21 cellular contexts compared by ENCODE assay signal in the genomic region with DNA sequence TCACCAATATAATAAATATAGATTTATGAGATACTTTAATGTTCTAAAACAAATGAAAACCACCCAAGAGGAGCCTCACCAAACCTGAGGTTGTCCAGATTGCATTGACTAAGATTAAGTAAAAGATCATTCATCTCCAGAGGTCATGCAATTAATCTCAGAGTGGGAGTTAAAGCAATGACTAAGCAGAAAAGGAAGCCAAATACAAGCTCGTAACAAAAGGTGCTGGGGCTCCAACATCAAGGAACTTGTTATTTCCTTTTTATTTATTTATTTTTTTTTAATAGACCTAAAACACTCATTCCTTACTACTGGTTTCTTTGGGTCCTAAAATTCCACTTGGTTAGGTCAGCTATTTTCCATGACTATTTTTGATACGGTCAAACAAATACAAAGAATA. TPM values are rescaled to one million over a fixed set of nuclear protein-coding genes. Genes with fewer than 3 reads are reported as not detected.
DNase-seq lines count a peak whose midpoint lies in the region; ATAC-seq, FAIRE-seq and TF ChIP-seq lines count a peak whose summit lies in the region.
"Had no signal": no experiment of that assay in that cellular context is flagged by ENCODE, and none has a peak within 500 bp of the region (broad histone marks: within the 10 kb centered on the region; RNA-seq: fewer than 3 reads in every experiment).

No MANE protein-coding gene starts in this region.

- intact Hi-C loops in endothelial cell of umbilical vein (cut with micrococcal nuclease) = loop anchor here (1.0 to 2.0 kb wide), 3 partner anchors 15 to 43 kb away; no protein-coding TSS in a partner anchor

- H3K9ac ChIP-seq in endothelial cell of umbilical vein (replicated peaks; ENCODE audit: extremely low read depth, insufficient read depth, low read length) = no peak overlapping the region
- H3K9ac ChIP-seq: BLaER1 treated with 17β-estradiol and CSF1 and Interleukin-3, amounts not matched to agents 10 nM and 100 nM had no signal

- H3K9me1 ChIP-seq in endothelial cell of umbilical vein (replicated peaks; ENCODE audit: control insufficient read depth, extremely low read depth, insufficient read depth, low read length) = no peaks in the 10 kb centered on the region

- H3K9me3 ChIP-seq in endothelial cell of umbilical vein (replicated peaks; ENCODE audit: control insufficient read depth, insufficient read depth, low read length) = no peaks in the 10 kb centered on the region
- H3K9me3 ChIP-seq: adrenal gland; BLaER1 treated with 17β-estradiol and CSF1 and Interleukin-3, amounts not matched to agents 10 nM and 100 nM; ovary; SJSA1; spleen had no signal

- H2AFZ ChIP-seq in endothelial cell of umbilical vein (ENCODE audit: low read depth, low read length) = no peak overlapping the region

- no peak for ATAC-seq in stimulated activated naive CD8-positive, alpha-beta T cell treated with anti-CD3 and anti-CD28 coated beads, Interleukin-15, Interleukin-2, amounts not matched to agents 100 U/mL and 50 U/mL, for 24 hours
- ATAC-seq: activated CD8-positive, alpha-beta memory T cell treated with anti-CD3 and anti-CD28 coated beads, Interleukin-2, amount 10 ng/mL, durations not matched to agents 7 days and 5 days; left lobe of liver; PC-3 had no signal

- H3K27me3 ChIP-seq in endothelial cell of umbilical vein (ENCODE audit: control insufficient read depth in 2 of 2, insufficient read depth in 2 of 2, low read length in 2 of 2) = no peaks in the 10 kb centered on the region
- H3K27me3 ChIP-seq: adrenal gland; BLaER1 treated with 17β-estradiol and CSF1 and Interleukin-3, amounts not matched to agents 10 nM and 100 nM; ovary; SJSA1 had no signal

- H3K4me3 ChIP-seq in endothelial cell of umbilical vein (replicated peaks in 1 of 3; ENCODE audit: insufficient read depth in 1 of 3, low read depth in 1 of 3, low read length in 3 of 3) = no peak overlapping the region
- H3K4me3 ChIP-seq: adrenal gland; BLaER1 treated with 17β-estradiol and CSF1 and Interleukin-3, amounts not matched to agents 10 nM and 100 nM; ovary; SJSA1; spleen had no signal

- peak overlapping the region; percentile 56 for H3K27ac ChIP-seq in endothelial cell of umbilical vein (ENCODE audit: insufficient read depth, low read depth, low read length)
- H3K27ac ChIP-seq: adrenal gland; BLaER1 treated with 17β-estradiol and CSF1 and Interleukin-3, amounts not matched to agents 10 nM and 100 nM; ovary; SJSA1; spleen had no signal

- peak overlapping the region; percentile 34 for H3K4me2 ChIP-seq in endothelial cell of umbilical vein (ENCODE audit: insufficient read depth, low read length)
- H3K4me2 ChIP-seq: BLaER1 treated with 17β-estradiol and CSF1 and Interleukin-3, amounts not matched to agents 10 nM and 100 nM had no signal

- H3K4me1 ChIP-seq in endothelial cell of umbilical vein (ENCODE audit: control insufficient read depth, extremely low read depth, insufficient read depth, low read length) = peaks cover 17% of the 10 kb centered on the region
- H3K4me1 ChIP-seq: adrenal gland, spleen had no signal

- TF ChIP-seq POLR2A in endothelial cell of umbilical vein (IDR thresholded peaks at IDR 0.05; ENCODE audit: low read depth, low read length) = no peak

- DNase-seq in Caki2 (ENCODE audit: low read depth) (peak; percentile 16), M059J (ENCODE audit: low read depth) (peak; percentile 72), endothelial cell of umbilical vein (ENCODE audit: low read depth, low spot score) (peak; percentile 83), pulmonary artery endothelial cell (ENCODE audit: low read depth, low spot score) (peak; percentile 35), retina (no peak), HEK293T (ENCODE audit: extremely low spot score) (no peak)
- no peak for DNase-seq in stimulated activated naive CD8-positive, alpha-beta T cell treated with anti-CD3 and anti-CD28 coated beads, Interleukin-15, Interleukin-2, amounts not matched to agents 100 U/mL and 50 U/mL, for 24 hours
- DNase-seq: activated CD8-positive, alpha-beta memory T cell treated with anti-CD3 and anti-CD28 coated beads, Interleukin-2, amount 10 ng/mL, durations not matched to agents 7 days and 5 days; adrenal gland; DMS153; effector memory CD4-positive, alpha-beta T cell; NCI-H187; NCI-H446 treated with DMSO at 0.1 percent for 48 hours; ovary; PC-3; spleen; T-helper 9 cell had no signal

- CTCF ChIA-PET in endothelial cell of umbilical vein (lab: Charles Lee) (interaction anchor here (0.9 to 4.6 kb wide), 9 partner anchors 9 to 341 kb away, joined by 3 to 24 read pairs (median 6); a partner anchor contains a TSS), HEK293T (lab: Yijun Ruan, JAX) (interaction anchor here (1.3 kb wide), 1 partner anchor 11 kb away, joined by 10 read pairs; no protein-coding TSS in a partner anchor)

- no TSS peak for BruUV-seq in endothelial cell of umbilical vein (replicated peaks; lab: Mats Ljungman, UMichigan)

- POLR2A ChIA-PET in endothelial cell of umbilical vein (lab: Charles Lee) (no interaction called here), HEK293T (lab: Yijun Ruan, JAX) (no interaction called here)

- H4K20me1 ChIP-seq in endothelial cell of umbilical vein (replicated peaks; ENCODE audit: control insufficient read depth, extremely low read depth, insufficient read depth, low read length) = no peaks in the 10 kb centered on the region
- H4K20me1 ChIP-seq: BLaER1 treated with 17β-estradiol and CSF1 and Interleukin-3, amounts not matched to agents 10 nM and 100 nM had no signal

- H3K36me3 ChIP-seq in endothelial cell of umbilical vein (ENCODE audit: control insufficient read depth in 2 of 2, extremely low read depth in 1 of 2, insufficient read depth in 2 of 2, low read length in 2 of 2) = no peaks in the 10 kb centered on the region
- H3K36me3 ChIP-seq: adrenal gland; BLaER1 treated with 17β-estradiol and CSF1 and Interleukin-3, amounts not matched to agents 10 nM and 100 nM; ovary; SJSA1; spleen had no signal

- FAIRE-seq in endothelial cell of umbilical vein (lab: Jason Lieb, UNC) = peak; percentile 86

- no peaks in the 10 kb centered on the region for H3K79me2 ChIP-seq in endothelial cell of umbilical vein (ENCODE audit: control insufficient read depth, insufficient read depth, low read length)

- dilution Hi-C loops in endothelial cell of umbilical vein (cut with MboI; ENCODE audit: extremely low pct_ligation_motif_present, low sequenced_read_pairs) = no loop called here

- in situ Hi-C loops in Caki2 (cut with HindIII; ENCODE audit: low pct_unique_long_range_greater_than_20kb, low sequenced_read_pairs) = no loop called here

- no peak for TF ChIP-seq CTCF in endothelial cell of umbilical vein (IDR thresholded peaks at IDR 0.05; ENCODE audit: extremely low read depth in 1 of 2, insufficient read depth in 1 of 2, low read depth in 1 of 2, low read length in 2 of 2)

TF ChIP-seq in endothelial cell of umbilical vein, 7 proteins besides CTCF, POLR2A, EP300 and RAD21:
- TF ChIP-seq, protein P1, sequence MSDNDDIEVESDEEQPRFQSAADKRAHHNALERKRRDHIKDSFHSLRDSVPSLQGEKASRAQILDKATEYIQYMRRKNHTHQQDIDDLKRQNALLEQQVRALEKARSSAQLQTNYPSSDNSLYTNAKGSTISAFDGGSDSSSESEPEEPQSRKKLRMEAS (IDR thresholded peaks at IDR 0.05; ENCODE audit: insufficient read depth, insufficient read length) = no peak
- TF ChIP-seq FOS (IDR thresholded peaks at IDR 0.05; ENCODE audit: borderline replicate concordance, insufficient read depth, low read length) = peak; percentile 33
- no peak for TF ChIP-seq EZH2 (IDR thresholded peaks at IDR 0.05; ENCODE audit: borderline replicate concordance, low read depth, low read length, severe bottlenecking)
- TF ChIP-seq JUN (IDR thresholded peaks at IDR 0.05; ENCODE audit: borderline replicate concordance, insufficient read depth, insufficient read length, low read depth) = no peak
- no peak for TF ChIP-seq MYC (IDR thresholded peaks at IDR 0.05; ENCODE audit: low read depth, low read length)
- TF ChIP-seq POLR2AphosphoS5 (IDR thresholded peaks at IDR 0.05; ENCODE audit: insufficient read depth, low read depth, low read length) = peak; percentile 42
- no peak for TF ChIP-seq GATA2 (IDR thresholded peaks at IDR 0.05; ENCODE audit: insufficient read depth, insufficient read length, low read depth, low read length)

TF ChIP-seq in HEK293T, 16 proteins besides CTCF, POLR2A, EP300 and RAD21:
- TF ChIP-seq ZNF384 (IDR thresholded peaks at IDR 0.05) (no peak), HDGF (IDR thresholded peaks at IDR 0.05; ENCODE audit: borderline replicate concordance) (no peak), BHLHE40 (IDR thresholded peaks at IDR 0.05; ENCODE audit: borderline replicate concordance) (no peak), ARNT (IDR thresholded peaks at IDR 0.05) (no peak), FOXM1 (IDR thresholded peaks at IDR 0.05; ENCODE audit: borderline replicate concordance) (no peak), TARDBP (IDR thresholded peaks at IDR 0.05) (no peak), NFRKB (IDR thresholded peaks at IDR 0.05) (no peak), CTBP1 (IDR thresholded peaks at IDR 0.05; ENCODE audit: borderline replicate concordance) (no peak), SP1 (IDR thresholded peaks at IDR 0.05) (no peak)

RNA-seq across cellular contexts. Expression of a gene that starts 57.7 kb away (rescaled TPM):
- 2.4 and 7.7 TPM in 2 replicates for total RNA-seq in Caki2 (2014; rRNA removed; shearing (Covaris generic); ENCODE audit: low replicate concordance)
- total RNA-seq in M059J (2014; rRNA removed; shearing (Covaris generic)) = 0.42 TPM in 1 of 2 replicates, not detected in the other
- total RNA-seq in endothelial cell of umbilical vein (8.6 and 11.1 TPM in 2 replicates), pulmonary artery endothelial cell (0.67 and 2.8 TPM in 2 replicates)
- 1.1 and 1.8 TPM in 2 replicates for polyA plus RNA-seq in endothelial cell of umbilical vein
- 2.4 TPM in 2 replicates for polyA plus RNA-seq in endothelial cell of umbilical vein (2011; cell fraction: cytosol; rRNA removed)
- polyA plus RNA-seq in endothelial cell of umbilical vein (2011; cell fraction: nucleus; rRNA removed) = 1.8 and 2.1 TPM in 2 replicates
- polyA plus RNA-seq in endothelial cell of umbilical vein (2012) = 12.0 and 15.5 TPM in 2 replicates
- polyA minus RNA-seq in endothelial cell of umbilical vein = 1.3 and 3.0 TPM in 2 replicates
- polyA minus RNA-seq in endothelial cell of umbilical vein (2011; cell fraction: cytosol; rRNA and poly(A)+ RNA removed) = not detected
- 3.4 and 4.5 TPM in 2 replicates for polyA minus RNA-seq in endothelial cell of umbilical vein (2011; cell fraction: nucleus; rRNA and poly(A)+ RNA removed)
- total RNA-seq: activated CD8-positive, alpha-beta memory T cell treated with anti-CD3 and anti-CD28 coated beads, Interleukin-2, amount 10 ng/mL, durations not matched to agents 7 days and 5 days; activated T-helper 2 cell treated with anti-CD3 and anti-CD28 coated beads, Interferon-gamma antibody, Interleukin-2, Interleukin-4, amounts not matched to agents 10 μg/mL and 5 μg/mL and 100 μg/mL, durations not matched to agents 14 hours and 24 hours and 36 hours; PC-3; SJSA1 had no signal

Comparison
In these comparisons a context has a peak if more than half of its experiments do, and no peak if none do; other contexts are left out.
1. DNase-seq: peak in Caki2 (single experiment), M059J (single experiment), endothelial cell of umbilical vein (single experiment) and pulmonary artery endothelial cell (single experiment); none in retina (single experiment), stimulated activated naive CD8-positive, alpha-beta T cell treated with anti-CD3 and anti-CD28 coated beads, Interleukin-15, Interleukin-2, amounts not matched to agents 100 U/mL and 50 U/mL, for 24 hours (single experiment) and HEK293T (single experiment).